ENCODE assay signal across 1 cellular context in genomic region chr18:78904179-78904531, GRCh38.
TF ChIP-seq lines count a peak whose summit lies in the region.

No MANE protein-coding gene starts in this region.

TF ChIP-seq in GM23338, 12 proteins besides CTCF, POLR2A, EP300 and RAD21 (continued from another document):
- TF ChIP-seq ZNF462 (CRISPR knock-in tag; IDR thresholded peaks at IDR 0.05) (no peak), STAT1 (IDR thresholded peaks at IDR 0.05; ENCODE audit: unreplicated experiment) (no peak), JUNB (IDR thresholded peaks at IDR 0.05; ENCODE audit: unreplicated experiment) (no peak), CREB1 (CRISPR knock-in tag; IDR thresholded peaks at IDR 0.05; ENCODE audit: low read depth) (no peak)
